In genomic region chr3:136008732-136009456, GRCh38 we compare ENCODE assay signal across 2 cellular contexts.
TF ChIP-seq lines count a peak whose summit lies in the region.

No MANE protein-coding gene starts in this region.

TF ChIP-seq in IMR-90, 13 proteins besides CTCF, POLR2A, EP300 and RAD21:
- TF ChIP-seq MXI1 (IDR thresholded peaks at IDR 0.05; ENCODE audit: borderline replicate concordance, low read depth, low read length) (no peak), CHD1 (IDR thresholded peaks at IDR 0.05; ENCODE audit: low read depth, low read length) (no peak), RFX5 (IDR thresholded peaks at IDR 0.05; ENCODE audit: low read depth, low read length) (no peak), RCOR1 (IDR thresholded peaks at IDR 0.05; ENCODE audit: insufficient replicate concordance, low read length) (no peak), MAFK (IDR thresholded peaks at IDR 0.05; ENCODE audit: low read depth, low read length) (no peak), USF2 (IDR thresholded peaks at IDR 0.05; ENCODE audit: low read depth, low read length) (no peak), FOS (IDR thresholded peaks at IDR 0.05; ENCODE audit: low read depth, low read length) (no peak), MAZ (IDR thresholded peaks at IDR 0.05; ENCODE audit: borderline replicate concordance, low read depth, low read length) (no peak), CEBPB (IDR thresholded peaks at IDR 0.05; ENCODE audit: low read depth, low read length) (no peak), NFE2L2 (IDR thresholded peaks at IDR 0.05; ENCODE audit: low read depth, low read length) (no peak), BHLHE40 (IDR thresholded peaks at IDR 0.05; ENCODE audit: low read depth, low read length) (no peak), ELK1 (IDR thresholded peaks at IDR 0.05; ENCODE audit: borderline replicate concordance, low read depth, low read length) (no peak), SMC3 (IDR thresholded peaks at IDR 0.05; ENCODE audit: low read depth, low read length) (no peak)

TF ChIP-seq in K562, 482 proteins besides CTCF, POLR2A, EP300 and RAD21:
- TF ChIP-seq HDAC2 (IDR thresholded peaks at IDR 0.05): no peak
- TF ChIP-seq FIP1L1 (IDR thresholded peaks at IDR 0.05; ENCODE audit: low read depth, low read length, poor library complexity, severe bottlenecking): no peak
- TF ChIP-seq HMG20A (CRISPR knock-in tag; conservative IDR thresholded peaks at IDR 0.05): no peak
- no peak for TF ChIP-seq THAP12 (CRISPR knock-in tag; IDR thresholded peaks at IDR 0.05)
- no peak for TF ChIP-seq TAF1 (IDR thresholded peaks at IDR 0.05; ENCODE audit: control insufficient read depth, extremely low read depth, insufficient read depth, low read length, severe bottlenecking)
- no peak for TF ChIP-seq RREB1 (CRISPR knock-in tag; IDR thresholded peaks at IDR 0.05)
- no peak for TF ChIP-seq ZNF133 (CRISPR knock-in tag; IDR thresholded peaks at IDR 0.05)
- TF ChIP-seq ZNF24 (IDR thresholded peaks at IDR 0.05): no peak
- no peak for TF ChIP-seq TCF3 (CRISPR knock-in tag; IDR thresholded peaks at IDR 0.05)
- no peak for TF ChIP-seq YY1 (IDR thresholded peaks at IDR 0.05; ENCODE audit: borderline replicate concordance in 1 of 3, control insufficient read depth in 1 of 3, extremely low read depth in 1 of 3, insufficient read depth in 3 of 3, insufficient read length in 1 of 3, insufficient replicate concordance in 2 of 3, low read depth in 1 of 3, low read length in 2 of 3)
- no peak for TF ChIP-seq ATF3 (IDR thresholded peaks at IDR 0.05)
- TF ChIP-seq ATF3 (CRISPR knock-in tag; conservative IDR thresholded peaks at IDR 0.05): no peak
- TF ChIP-seq RFX5 (IDR thresholded peaks at IDR 0.05; ENCODE audit: low read depth, low read length): no peak
- TF ChIP-seq SMAD2 (IDR thresholded peaks at IDR 0.05; ENCODE audit: low read depth, low read length): no peak
- TF ChIP-seq SUPT5H (IDR thresholded peaks at IDR 0.05): no peak
- no peak for TF ChIP-seq ZNF511 (CRISPR knock-in tag; IDR thresholded peaks at IDR 0.05)
- TF ChIP-seq RCOR1 (IDR thresholded peaks at IDR 0.05; ENCODE audit: borderline replicate concordance in 1 of 2, low read depth in 2 of 2, low read length in 2 of 2): no peak
TF ChIP-seq in K562: peak in this region for 0.
